25 cellular contexts compared by ENCODE assay signal in the genomic region with DNA sequence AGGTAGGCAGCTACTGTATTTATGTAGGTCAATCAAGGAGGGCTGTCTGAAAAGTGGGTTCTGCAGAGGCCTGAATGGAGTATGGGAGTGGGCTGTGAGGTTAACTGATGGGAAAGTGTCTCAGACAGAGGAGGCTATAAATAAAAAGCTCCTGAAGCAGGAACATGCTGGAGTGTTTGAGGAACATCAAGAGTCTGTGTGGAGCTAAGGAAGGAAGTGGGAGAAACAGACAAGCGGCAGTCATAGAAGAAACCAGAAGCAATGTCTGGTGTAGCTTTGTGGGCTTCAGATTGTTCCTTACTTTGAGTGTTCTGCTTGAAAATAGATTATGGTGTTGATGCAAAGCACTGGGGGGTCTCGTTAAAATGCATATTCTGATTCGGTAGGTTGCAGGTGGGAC.
"Had no signal": no experiment of that assay in that cellular context is flagged by ENCODE, and none has a peak within 500 bp of the region (broad histone marks: within the 10 kb centered on the region; RNA-seq: fewer than 3 reads in every experiment).

No MANE protein-coding gene starts in this region.

- H3K4me3 ChIP-seq: breast epithelium, gastrocnemius medialis, hepatocyte, pancreas, right atrium auricular region, smooth muscle cell, thoracic aorta, vagina had no signal

- H3K9me3 ChIP-seq: breast epithelium, gastrocnemius medialis, pancreas, thoracic aorta, vagina had no signal

- ATAC-seq: effector memory CD8-positive, alpha-beta T cell; gastrocnemius medialis; left cardiac atrium; naive thymus-derived CD8-positive, alpha-beta T cell had no signal

- H3K36me3 ChIP-seq: breast epithelium, gastrocnemius medialis, pancreas, right atrium auricular region, thoracic aorta, vagina, WERI-Rb-1 had no signal

- H3K27me3 ChIP-seq: breast epithelium, gastrocnemius medialis, hepatocyte, pancreas, right atrium auricular region, vagina had no signal

- H3K4me1 ChIP-seq: breast epithelium, gastrocnemius medialis, pancreas, right atrium auricular region, vagina had no signal

- DNase-seq: activated CD4-positive, alpha-beta memory T cell treated with anti-CD3 and anti-CD28 coated beads, Interleukin-2, amount 10 ng/mL, durations not matched to agents 7 days and 5 days; activated CD4-positive, alpha-beta T cell treated with anti-CD3 and anti-CD28 coated beads, Interleukin-2, amount 10 ng/mL, durations not matched to agents 7 days and 5 days; activated CD4-positive, CD25-positive, alpha-beta regulatory T cell treated with anti-CD3 and anti-CD28 coated beads, Interleukin-2, amount 50 U/mL, for 72 hours; activated CD8-positive, alpha-beta memory T cell treated with anti-CD3 and anti-CD28 coated beads, Interleukin-2, amount 50 U/mL, for 48 hours; activated gamma-delta T cell treated with Interleukin-2 at 50 U/mL for 16 hours; activated T-cell treated with anti-CD3 and anti-CD28 coated beads, Interleukin-2, amount 50 U/mL, for 24 hours; effector memory CD8-positive, alpha-beta T cell; erythroblast; gastrocnemius medialis; islet precursor cell; left cardiac atrium; naive thymus-derived CD8-positive, alpha-beta T cell; nucleus accumbens; pancreas; stimulated activated CD4-positive, alpha-beta T cell treated with anti-CD3 and anti-CD28 coated beads, Interleukin-1b, Interleukin-23, amount 100 ng/mL, for 48 hours; stimulated activated naive CD4-positive, alpha-beta T cell treated with Interleukin-2 at 50 U/mL for 16 hours; T-helper 1 cell; trophoblast cell; WERI-Rb-1 had no signal

- H3K27ac ChIP-seq: breast epithelium, gastrocnemius medialis, hepatocyte, pancreas, right atrium auricular region, thoracic aorta, vagina, WERI-Rb-1 had no signal
